ENCODE assay signal across 8 cellular contexts in the genomic region with DNA sequence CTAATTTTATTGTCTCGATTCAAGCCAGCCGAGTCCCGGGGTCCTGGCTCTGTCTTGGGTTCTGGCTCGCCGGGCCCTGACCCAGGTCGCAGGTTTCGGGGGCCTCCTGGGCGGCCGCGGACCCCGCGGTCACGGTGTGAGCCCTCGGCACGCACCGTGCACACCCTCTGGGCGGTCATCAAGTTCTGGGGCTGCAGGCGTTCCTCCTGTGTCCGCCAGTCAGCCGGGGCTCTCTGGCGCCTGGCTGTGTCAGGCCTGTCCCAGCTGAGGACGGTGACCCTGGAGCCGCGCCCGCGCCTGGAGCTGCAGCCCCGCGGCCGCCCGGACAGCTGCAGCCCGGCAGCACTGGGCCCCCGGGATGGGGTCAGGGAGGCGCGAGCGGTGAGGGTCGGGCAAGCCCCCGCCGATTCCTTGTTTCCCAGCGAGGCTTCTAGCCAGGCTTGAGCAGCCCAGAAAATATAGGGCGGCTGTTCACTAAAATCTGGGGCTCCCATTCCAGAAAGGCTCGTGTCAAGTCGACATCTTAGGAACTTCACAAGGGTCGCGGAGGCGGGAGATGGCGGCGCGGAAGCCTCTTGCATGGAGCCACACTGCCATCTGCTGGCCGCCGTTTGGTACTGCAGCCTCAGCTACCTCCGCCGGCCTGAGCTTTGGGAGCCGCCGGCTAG. TPM values are rescaled to one million over a fixed set of nuclear protein-coding genes. Genes with fewer than 3 reads are reported as not detected.
DNase-seq lines count a peak whose midpoint lies in the region; ATAC-seq and TF ChIP-seq lines count a peak whose summit lies in the region.

No MANE protein-coding gene starts in this region.

- no peak for TF ChIP-seq POLR2A in erythroblast (IDR thresholded peaks at IDR 0.05; ENCODE audit: low read length)

- no peaks in the 10 kb centered on the region for H3K27me3 ChIP-seq in OCI-LY3 (ENCODE audit: low read depth, low read length)

- ATAC-seq in GM18868 (IDR thresholded peaks at IDR 0.05; ENCODE audit: unreplicated experiment): peak; percentile 53

- TF ChIP-seq CTCF in OCI-LY3 (IDR thresholded peaks at IDR 0.05; ENCODE audit: low read depth, low read length): peak; percentile 71

- H3K4me3 ChIP-seq in OCI-LY3 (ENCODE audit: low read length): peak overlapping the region; percentile 99

- no peaks in the 10 kb centered on the region for H3K9me3 ChIP-seq in OCI-LY3 (ENCODE audit: insufficient read depth, low read length)

- H3K4me1 ChIP-seq in OCI-LY3 (ENCODE audit: low read length): 0 out of 2 replicates have a peak, but pooled peaks cover 5% of the 10 kb centered on the region

- DNase-seq in AG08396 (ENCODE audit: low spot score) (peak; percentile 92), HT-29 (ENCODE audit: low spot score) (peak; percentile 93), activated T-cell treated with anti-CD3 and anti-CD28 coated beads for 4 hours (peak; percentile 81), erythroblast (lab: John Stamatoyannopoulos, UW) (peak; percentile 80 to 88), myocyte (ENCODE audit: low read depth) (peak; percentile 92)
- peak; percentile 92 for DNase-seq in stimulated activated CD8-positive, alpha-beta memory T cell treated with anti-CD3 and anti-CD28 coated beads, Interleukin-4, amount 100 ng/mL, for 48 hours

- no peaks in the 10 kb centered on the region for H3K36me3 ChIP-seq in OCI-LY3 (replicated peaks; ENCODE audit: low read depth, low read length)

- peak overlapping the region; percentile 96 for H3K4me2 ChIP-seq in OCI-LY3 (ENCODE audit: low read length)

- H3K9ac ChIP-seq in OCI-LY3 (ENCODE audit: low read length): peak overlapping the region; percentile 82

- peak overlapping the region; percentile 100 for H2AFZ ChIP-seq in OCI-LY3 (ENCODE audit: low read depth, low read length)

- H4K20me1 ChIP-seq in OCI-LY3 (ENCODE audit: insufficient read depth, low read length): no peaks in the 10 kb centered on the region

- H3K27ac ChIP-seq in OCI-LY3 (ENCODE audit: low read length): no peak overlapping the region

- no peaks in the 10 kb centered on the region for H3K79me2 ChIP-seq in OCI-LY3 (ENCODE audit: low read length)

RNA-seq across cellular contexts. Expression of a gene that starts 4.2 kb away (rescaled TPM):
- 5.6 and 10.7 TPM in 2 replicates for total RNA-seq in HT-29 (2014; rRNA removed; shearing (Covaris generic))
- 20.5 and 20.9 TPM in 2 replicates for total RNA-seq in myocyte
- polyA plus RNA-seq in myocyte (2012): 8.2 TPM

RNA-seq across cellular contexts. Expression of a gene that starts 4.7 kb away (rescaled TPM):
- 96.1 and 99.2 TPM in 2 replicates for total RNA-seq in HT-29 (2014; rRNA removed; shearing (Covaris generic))
- 9.1 and 13.0 TPM in 2 replicates for total RNA-seq in myocyte
- polyA plus RNA-seq in myocyte (2012): 1.7 TPM

RNA-seq across cellular contexts. Expression of a gene that starts 8.3 kb away (rescaled TPM):
- 27.8 and 29.0 TPM in 2 replicates for total RNA-seq in HT-29 (2014; rRNA removed; shearing (Covaris generic))
- 1.7 and 4.4 TPM in 2 replicates for total RNA-seq in myocyte
- 2.8 TPM for polyA plus RNA-seq in myocyte (2012)

RNA-seq across cellular contexts. Expression of a gene that starts 13.1 kb away (rescaled TPM):
- 25.5 and 28.1 TPM in 2 replicates for total RNA-seq in HT-29 (2014; rRNA removed; shearing (Covaris generic))
- total RNA-seq in myocyte: 0.80 and 1.0 TPM in 2 replicates
- 1.1 TPM for polyA plus RNA-seq in myocyte (2012)

RNA-seq across cellular contexts. Expression of a gene that starts 13.4 kb away (rescaled TPM):
- total RNA-seq in HT-29 (2014; rRNA removed; shearing (Covaris generic)): 78.9 and 86.4 TPM in 2 replicates
- 14.6 and 15.1 TPM in 2 replicates for total RNA-seq in myocyte
- polyA plus RNA-seq in myocyte (2012): 10.1 TPM
